Comparison of ENCODE assay signal across 1 cellular context in genomic region chr2:106859498-106859897, GRCh38.
TF ChIP-seq lines count a peak whose summit lies in the region.

No MANE protein-coding gene starts in this region.

TF ChIP-seq in IMR-90, 13 proteins besides CTCF, POLR2A, EP300 and RAD21 (continued from another document):
- TF ChIP-seq USF2 (IDR thresholded peaks at IDR 0.05; ENCODE audit: low read depth, low read length) = no peak
- no peak for TF ChIP-seq RCOR1 (IDR thresholded peaks at IDR 0.05; ENCODE audit: insufficient replicate concordance, low read length)
